In genomic region chr18:79567481-79568147, GRCh38 we compare ENCODE assay signal across 1 cellular context.
TF ChIP-seq lines count a peak whose summit lies in the region.

No MANE protein-coding gene starts in this region.

TF ChIP-seq in SK-N-SH treated with all-trans-retinoic acid at 6 μM for 48 hours, 23 proteins besides CTCF, POLR2A, EP300 and RAD21 (continued from another document):
- TF ChIP-seq CSRNP3 (CRISPR knock-in tag; IDR thresholded peaks at IDR 0.05): no peak
